Comparison of ENCODE assay signal across 15 cellular contexts in the genomic region with DNA sequence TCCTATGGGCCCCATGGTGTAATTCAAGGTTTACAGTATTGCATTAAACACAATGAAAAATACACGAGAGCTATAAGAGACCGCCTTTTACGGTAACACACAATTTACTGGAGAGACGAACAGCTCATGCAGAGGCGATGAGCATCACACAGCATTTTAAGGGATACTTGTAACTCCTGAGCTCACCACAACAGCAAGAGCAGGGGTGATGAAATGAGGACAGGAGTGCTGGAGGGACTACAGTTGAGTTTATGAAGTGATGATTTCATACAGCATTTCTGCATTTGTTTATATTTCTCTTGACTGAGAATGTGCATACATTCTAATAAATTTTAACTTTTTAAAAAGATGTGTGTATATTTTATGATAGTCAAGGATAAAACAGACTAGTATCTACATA.
DNase-seq lines count a peak whose midpoint lies in the region; TF ChIP-seq lines count a peak whose summit lies in the region.
"Had no signal": no experiment of that assay in that cellular context is flagged by ENCODE, and none has a peak within 500 bp of the region (broad histone marks: within the 10 kb centered on the region; RNA-seq: fewer than 3 reads in every experiment).

No MANE protein-coding gene starts in this region.

- no peaks in the 10 kb centered on the region for H4K20me1 ChIP-seq in GM23248 (ENCODE audit: insufficient read depth)

- no peaks in the 10 kb centered on the region for H3K79me2 ChIP-seq in GM23248 (ENCODE audit: insufficient read depth)

- no peak overlapping the region for H2AK5ac ChIP-seq in mesenchymal stem cell (ENCODE audit: low read length, severe bottlenecking)

- WGBS in GM23248 (ENCODE audit: low coverage in 1 of 2, low lambda C conversion rate in 2 of 2, missing lambda C conversion rate in 2 of 2), 2 experiments, result 93 to 97% methylated on average over 5 of the region's 5 CpGs
- 97% methylated on average over 5 of the region's 5 CpGs for WGBS in mesenchymal stem cell

- H3F3A ChIP-seq in GM23248 (ENCODE audit: insufficient read depth), result peaks cover 26% of the 10 kb centered on the region

- H3K9me3 Mint-ChIP-seq in activated T-helper 1 cell treated with anti-CD3 and anti-CD28 coated beads, Interleukin-12 subunit alpha, Interleukin-12 subunit beta, Interleukin-2, Interleukin-4 antibody, amounts not matched to agents 30 ng/mL and 10 ng/mL and 1 ng/mL, durations not matched to agents 14 hours and 24 hours and 36 hours, result no peaks in the 10 kb centered on the region

- no peaks in the 10 kb centered on the region for H3K36me3 Mint-ChIP-seq in activated T-helper 1 cell treated with anti-CD3 and anti-CD28 coated beads, Interleukin-12 subunit alpha, Interleukin-12 subunit beta, Interleukin-2, Interleukin-4 antibody, amounts not matched to agents 30 ng/mL and 10 ng/mL and 1 ng/mL, durations not matched to agents 14 hours and 24 hours and 36 hours (ENCODE audit: low read depth)
- H3K36me3 Mint-ChIP-seq: CD4-positive, alpha-beta memory T cell had no signal

- H3K27me3 Mint-ChIP-seq in activated T-helper 1 cell treated with anti-CD3 and anti-CD28 coated beads, Interleukin-12 subunit alpha, Interleukin-12 subunit beta, Interleukin-2, Interleukin-4 antibody, amounts not matched to agents 30 ng/mL and 10 ng/mL and 1 ng/mL, durations not matched to agents 14 hours and 24 hours and 36 hours (ENCODE audit: insufficient read depth), result peaks cover 5% of the 10 kb centered on the region
- H3K27me3 Mint-ChIP-seq: CD4-positive, alpha-beta memory T cell had no signal

- DNase-seq in GM23248, result peak; percentile 7
- DNase-seq in adipocyte (ENCODE audit: low read depth), result peak; percentile 31
- DNase-seq in fibroblast of mammary gland (ENCODE audit: low read depth), result peak; percentile 37
- peak; percentile 4 for DNase-seq in mesenchymal stem cell
- no peak for DNase-seq in ACHN
- DNase-seq in activated T-helper 1 cell treated with anti-CD3 and anti-CD28 coated beads, Interleukin-12 subunit alpha, Interleukin-12 subunit beta, Interleukin-2, Interleukin-4 antibody, amounts not matched to agents 30 ng/mL and 10 ng/mL and 1 ng/mL, durations not matched to agents 14 hours and 24 hours and 36 hours (ENCODE audit: low spot score), result no peak
- DNase-seq in NCI-H2081 treated with DMSO at 0.1 percent for 48 hours (lab: John Stamatoyannopoulos, UW), result no peak
- no peak for DNase-seq in NCI-H526 (lab: John Stamatoyannopoulos, UW)
- DNase-seq: BE2C; CD4-positive, alpha-beta memory T cell; COR-L47; DND-41; GDM1 had no signal

- H3K4me3 ChIP-seq in GM23248 (no peak overlapping the region), adipocyte (ENCODE audit: low read length) (no peak overlapping the region), fibroblast of mammary gland (ENCODE audit: control insufficient read depth, low read depth, low read length) (no peak overlapping the region), mesenchymal stem cell (ENCODE audit: insufficient read depth in 1 of 2, low read depth in 1 of 2, low read length in 2 of 2) (no peak overlapping the region)

- H3K4me3 Mint-ChIP-seq in activated T-helper 1 cell treated with anti-CD3 and anti-CD28 coated beads, Interleukin-12 subunit alpha, Interleukin-12 subunit beta, Interleukin-2, Interleukin-4 antibody, amounts not matched to agents 30 ng/mL and 10 ng/mL and 1 ng/mL, durations not matched to agents 14 hours and 24 hours and 36 hours, result no peak overlapping the region
- H3K4me3 Mint-ChIP-seq: CD4-positive, alpha-beta memory T cell had no signal

- H3K9ac ChIP-seq in GM23248 (no peak overlapping the region), adipocyte (ENCODE audit: low read length) (no peak overlapping the region), mesenchymal stem cell (ENCODE audit: low read length) (no peak overlapping the region)

- H4K8ac ChIP-seq in mesenchymal stem cell (ENCODE audit: low read length), result no peak overlapping the region

- H3K79me1 ChIP-seq in mesenchymal stem cell (replicated peaks; ENCODE audit: low read length, poor library complexity, severe bottlenecking), result peaks cover 2% of the 10 kb centered on the region

- no peak overlapping the region for H3K18ac ChIP-seq in mesenchymal stem cell (ENCODE audit: low read depth in 1 of 2, low read length in 2 of 2)

- intact Hi-C loops in activated T-helper 1 cell treated with anti-CD3 and anti-CD28 coated beads, Interleukin-12 subunit alpha, Interleukin-12 subunit beta, Interleukin-2, Interleukin-4 antibody, amounts not matched to agents 30 ng/mL and 10 ng/mL and 1 ng/mL, durations not matched to agents 14 hours and 24 hours and 36 hours (cut with micrococcal nuclease), result no loop called here

- no peaks in the 10 kb centered on the region for H3K9me2 ChIP-seq in GM23248 (ENCODE audit: insufficient read depth)

- H3K9me3 ChIP-seq in GM23248 (ENCODE audit: low read depth), result peaks cover 6% of the 10 kb centered on the region
- H3K9me3 ChIP-seq in adipocyte (ENCODE audit: control insufficient read depth, low read length), result peaks cover 6% of the 10 kb centered on the region
- peaks cover 11% of the 10 kb centered on the region for H3K9me3 ChIP-seq in mesenchymal stem cell (ENCODE audit: control insufficient read depth, low read length)
- H3K9me3 ChIP-seq: BE2C had no signal

- H4K91ac ChIP-seq in mesenchymal stem cell (ENCODE audit: low read length), result no peak overlapping the region

- H3K4me1 ChIP-seq in GM23248 (ENCODE audit: insufficient read depth) (peaks cover 20% of the 10 kb centered on the region), adipocyte (ENCODE audit: control insufficient read depth, insufficient read depth, low read length) (peaks cover 27% of the 10 kb centered on the region), mesenchymal stem cell (ENCODE audit: control insufficient read depth, insufficient read depth, low read depth, low read length) (peaks cover 8% of the 10 kb centered on the region)
- H3K4me1 ChIP-seq: BE2C had no signal

- no peak overlapping the region for H3K23ac ChIP-seq in mesenchymal stem cell (ENCODE audit: low read length in 2 of 2)

- no peak overlapping the region for H3K4ac ChIP-seq in mesenchymal stem cell (ENCODE audit: low read depth in 1 of 2, low read length in 2 of 2)

- H2BK12ac ChIP-seq in mesenchymal stem cell (ENCODE audit: low read length in 2 of 2), result no peak overlapping the region

- peaks cover 33% of the 10 kb centered on the region for H3K4me1 Mint-ChIP-seq in activated T-helper 1 cell treated with anti-CD3 and anti-CD28 coated beads, Interleukin-12 subunit alpha, Interleukin-12 subunit beta, Interleukin-2, Interleukin-4 antibody, amounts not matched to agents 30 ng/mL and 10 ng/mL and 1 ng/mL, durations not matched to agents 14 hours and 24 hours and 36 hours (ENCODE audit: low read depth)

- no peak overlapping the region for H3K27ac Mint-ChIP-seq in activated T-helper 1 cell treated with anti-CD3 and anti-CD28 coated beads, Interleukin-12 subunit alpha, Interleukin-12 subunit beta, Interleukin-2, Interleukin-4 antibody, amounts not matched to agents 30 ng/mL and 10 ng/mL and 1 ng/mL, durations not matched to agents 14 hours and 24 hours and 36 hours

- H2BK15ac ChIP-seq in mesenchymal stem cell (ENCODE audit: low read depth, poor library complexity, severe bottlenecking), result no peak overlapping the region

- in situ Hi-C loops in GM23248 (cut with MboI) (no loop called here), ACHN (cut with HindIII; ENCODE audit: low pct_ligation_motif_present, low pct_unique_long_range_greater_than_20kb, low sequenced_read_pairs) (no loop called here)

- no peak overlapping the region for H3K14ac ChIP-seq in mesenchymal stem cell (ENCODE audit: low read length in 2 of 2)

- H2BK5ac ChIP-seq in mesenchymal stem cell (ENCODE audit: low read depth, low read length, poor library complexity, severe bottlenecking), result no peak overlapping the region

- no peaks in the 10 kb centered on the region for H3K27me3 ChIP-seq in GM23248 (replicated peaks; ENCODE audit: insufficient read depth)
- H3K27me3 ChIP-seq in adipocyte (replicated peaks; ENCODE audit: control insufficient read depth, insufficient read depth, low read length), result no peaks in the 10 kb centered on the region
- no peaks in the 10 kb centered on the region for H3K27me3 ChIP-seq in mesenchymal stem cell (ENCODE audit: control insufficient read depth in 1 of 2, insufficient read depth in 1 of 2, low read length in 2 of 2)
- H3K27me3 ChIP-seq: BE2C had no signal

- H2AFZ ChIP-seq in GM23248, result no peak overlapping the region
- no peak overlapping the region for H2AFZ ChIP-seq in mesenchymal stem cell (ENCODE audit: low read depth, low read length)

- TF ChIP-seq CTCF in fibroblast of mammary gland (conservative IDR thresholded peaks at IDR 0.05; ENCODE audit: control insufficient read depth, insufficient read depth, low read depth, low read length), result no peak

- H3K4me2 ChIP-seq in GM23248 (ENCODE audit: unreplicated experiment) (no peak overlapping the region), mesenchymal stem cell (ENCODE audit: low read length, poor library complexity, severe bottlenecking) (no peak overlapping the region)

- H2BK120ac ChIP-seq in mesenchymal stem cell (ENCODE audit: low read depth, low read length), result no peak overlapping the region

- H3K36me3 ChIP-seq in GM23248 (ENCODE audit: low read depth) (no peaks in the 10 kb centered on the region), adipocyte (ENCODE audit: control insufficient read depth, insufficient read depth, low read length, severe bottlenecking) (no peaks in the 10 kb centered on the region), mesenchymal stem cell (ENCODE audit: control insufficient read depth in 1 of 2, insufficient read depth in 2 of 2, low read depth in 1 of 2, low read length in 2 of 2) (peaks cover 0 to 4% of the 10 kb centered on the region in 2 experiments)
- H3K36me3 ChIP-seq: BE2C had no signal

- H3K27ac ChIP-seq in GM23248, result no peak overlapping the region
- no peak overlapping the region for H3K27ac ChIP-seq in mesenchymal stem cell (ENCODE audit: low read length, poor library complexity, severe bottlenecking)
- H3K27ac ChIP-seq: C4-2B, HL-60 had no signal

Comparison
In these comparisons a context has a peak if more than half of its experiments do, and no peak if none do; other contexts are left out.
1. DNase-seq: peak in GM23248 (single experiment), adipocyte (single experiment), fibroblast of mammary gland (single experiment) and mesenchymal stem cell (single experiment); none in ACHN (single experiment), activated T-helper 1 cell treated with anti-CD3 and anti-CD28 coated beads, Interleukin-12 subunit alpha, Interleukin-12 subunit beta, Interleukin-2, Interleukin-4 antibody, amounts not matched to agents 30 ng/mL and 10 ng/mL and 1 ng/mL, durations not matched to agents 14 hours and 24 hours and 36 hours (single experiment), NCI-H2081 treated with DMSO at 0.1 percent for 48 hours (single experiment) and NCI-H526 (0 of 2).